13 cellular contexts compared by ENCODE assay signal in the genomic region with DNA sequence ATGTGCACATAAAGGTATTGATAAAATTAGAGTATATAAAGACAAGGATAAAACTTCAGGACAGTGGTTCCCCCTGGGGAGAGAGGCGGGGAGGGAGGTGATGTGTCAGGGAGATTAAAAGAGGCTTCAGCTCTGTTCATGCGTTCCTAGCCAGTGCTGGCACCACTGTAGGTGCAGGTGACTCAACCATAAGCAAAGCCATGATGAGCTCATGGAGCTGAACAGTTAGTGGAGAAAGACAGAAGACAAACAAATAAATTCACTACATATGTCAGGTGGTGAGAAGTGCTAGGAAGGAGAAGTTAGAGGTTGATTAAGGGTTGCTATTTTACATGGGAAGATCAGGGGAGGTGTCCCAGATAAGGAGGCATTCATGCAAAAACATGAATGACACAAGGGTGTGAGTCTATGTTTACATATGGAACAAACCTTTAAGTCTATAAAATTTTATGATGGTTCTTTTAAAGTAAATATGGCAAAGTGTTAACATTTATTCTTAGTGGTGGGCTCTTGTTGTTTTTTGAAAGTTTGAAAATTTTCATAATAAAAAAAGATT.
DNase-seq lines count a peak whose midpoint lies in the region; ATAC-seq and TF ChIP-seq lines count a peak whose summit lies in the region.
"Had no signal": no experiment of that assay in that cellular context is flagged by ENCODE, and none has a peak within 500 bp of the region (broad histone marks: within the 10 kb centered on the region; RNA-seq: fewer than 3 reads in every experiment).

No MANE protein-coding gene starts in this region.

- H3K36me3 ChIP-seq in CD8-positive, alpha-beta memory T cell (ENCODE audit: insufficient read depth, low read length) = peaks cover 6% of the 10 kb centered on the region
- H3K36me3 ChIP-seq in HEK293 (ENCODE audit: control insufficient read depth in 2 of 2, insufficient read depth in 1 of 2, low read length in 2 of 2) (no peaks in the 10 kb centered on the region), kidney epithelial cell (ENCODE audit: control insufficient read depth, insufficient read depth, low read length) (no peaks in the 10 kb centered on the region)
- H3K36me3 ChIP-seq: prostate gland had no signal

- H3K4me3 ChIP-seq in CD8-positive, alpha-beta memory T cell (ENCODE audit: low read length) = no peak overlapping the region
- H3K4me3 ChIP-seq in HEK293 (ENCODE audit: low read depth, low read length) (no peak overlapping the region), kidney epithelial cell (ENCODE audit: low read depth, low read length) (no peak overlapping the region)
- H3K4me3 ChIP-seq: prostate gland had no signal

- H3K4me1 ChIP-seq in CD8-positive, alpha-beta memory T cell (ENCODE audit: insufficient read depth, low read length) = peaks cover 43% of the 10 kb centered on the region
- peaks cover 8% of the 10 kb centered on the region; the same call in 1 of the 2 replicates for H3K4me1 ChIP-seq in HEK293 (ENCODE audit: control insufficient read depth, insufficient read depth, low read length)

- no peaks in the 10 kb centered on the region for H3K9me3 ChIP-seq in CD8-positive, alpha-beta memory T cell (ENCODE audit: low read length)
- H3K9me3 ChIP-seq in HEK293 (ENCODE audit: control insufficient read depth, insufficient read depth, low read depth, low read length) = no peaks in the 10 kb centered on the region
- H3K9me3 ChIP-seq: prostate gland had no signal

- peaks cover 0 to 60% (median under 1%) of the 10 kb centered on the region in 3 donors for H3K36me3 Mint-ChIP-seq in CD8-positive, alpha-beta memory T cell
- peaks cover 38% of the 10 kb centered on the region for H3K36me3 Mint-ChIP-seq in activated T-helper 17 cell treated with anti-CD3 and anti-CD28 coated beads, Interleukin-2, amount 50 U/mL, for 72 hours (ENCODE audit: low read depth)

- H3K9me3 Mint-ChIP-seq in CD8-positive, alpha-beta memory T cell = no peaks in the 10 kb centered on the region
- H3K9me3 Mint-ChIP-seq in activated T-helper 17 cell treated with anti-CD3 and anti-CD28 coated beads, Interleukin-2, amount 50 U/mL, for 72 hours = no peaks in the 10 kb centered on the region

- CTCF ChIA-PET in CD8-positive, alpha-beta memory T cell (lab: Charles Lee) = no interaction called here
- CTCF ChIA-PET in HEK293 (lab: Yijun Ruan, JAX) = no interaction called here

- H3K27me3 ChIP-seq in CD8-positive, alpha-beta memory T cell (ENCODE audit: insufficient read depth, low read length, poor library complexity, severe bottlenecking) = no peaks in the 10 kb centered on the region
- H3K27me3 ChIP-seq in kidney epithelial cell (ENCODE audit: control insufficient read depth, insufficient read depth, low read length) = no peaks in the 10 kb centered on the region

- H3K4me1 Mint-ChIP-seq in CD8-positive, alpha-beta memory T cell = peaks cover 58 to 81% (median 68%) of the 10 kb centered on the region in 3 donors
- peaks cover 30% of the 10 kb centered on the region for H3K4me1 Mint-ChIP-seq in activated T-helper 17 cell treated with anti-CD3 and anti-CD28 coated beads, Interleukin-2, amount 50 U/mL, for 72 hours

- H3K27ac Mint-ChIP-seq in CD8-positive, alpha-beta memory T cell = peak overlapping the region in 7 of 8 donors; percentile 10 to 87 (median 56)
- H3K27ac Mint-ChIP-seq in activated T-helper 17 cell treated with anti-CD3 and anti-CD28 coated beads, Interleukin-2, amount 50 U/mL, for 72 hours = peak overlapping the region; percentile 22

- no peak for DNase-seq in CD8-positive, alpha-beta memory T cell
- peak; percentile 51 for DNase-seq in kidney epithelial cell (ENCODE audit: low read depth)
- DNase-seq: activated naive CD4-positive, alpha-beta T cell treated with anti-CD3 and anti-CD28 coated beads, Interleukin-2, amount 50 U/mL, for 16 hours; DMS 273 treated with DMSO at 0.1 percent for 48 hours; effector memory CD4-positive, alpha-beta T cell; NCI-H2171 treated with DMSO at 0.1 percent for 48 hours; stimulated activated CD4-positive, alpha-beta T cell treated with anti-CD3 and anti-CD28 coated beads, Interleukin-4, amount 100 ng/mL, for 4 hours had no signal

- no peaks in the 10 kb centered on the region for H3K27me3 Mint-ChIP-seq in CD8-positive, alpha-beta memory T cell
- no peaks in the 10 kb centered on the region for H3K27me3 Mint-ChIP-seq in activated T-helper 17 cell treated with anti-CD3 and anti-CD28 coated beads, Interleukin-2, amount 50 U/mL, for 72 hours

- POLR2A ChIA-PET in CD8-positive, alpha-beta memory T cell (lab: Charles Lee) = no interaction called here
- POLR2A ChIA-PET in HEK293 (lab: Yijun Ruan, JAX) = interaction anchor here (0.6 to 1.4 kb wide), 2 partner anchors 137 to 157 kb away, joined by 3 read pairs; no protein-coding TSS in a partner anchor

- peak; percentile 89 for ATAC-seq in activated T-helper 17 cell treated with anti-CD3 and anti-CD28 coated beads, Interleukin-2, amount 50 U/mL, for 72 hours (replicated peaks)
- no peak for ATAC-seq in GM19023 (IDR thresholded peaks at IDR 0.05; ENCODE audit: unreplicated experiment)
- no peak for ATAC-seq in HG02678 (IDR thresholded peaks at IDR 0.05; ENCODE audit: unreplicated experiment)
- ATAC-seq in HG02852 (IDR thresholded peaks at IDR 0.05; ENCODE audit: unreplicated experiment) = no peak

- peak overlapping the region in 2 of 7 donors; percentile 2 to 12 for H3K4me3 Mint-ChIP-seq in CD8-positive, alpha-beta memory T cell
- H3K4me3 Mint-ChIP-seq in activated T-helper 17 cell treated with anti-CD3 and anti-CD28 coated beads, Interleukin-2, amount 50 U/mL, for 72 hours = no peak overlapping the region

- H3K27ac ChIP-seq in CD8-positive, alpha-beta memory T cell (ENCODE audit: low read depth, low read length) = no peak overlapping the region
- no peak overlapping the region for H3K27ac ChIP-seq in HEK293 (ENCODE audit: extremely low read depth, low read depth, low read length)
- H3K27ac ChIP-seq: prostate gland had no signal

- no peak for TF ChIP-seq CTCF in HEK293 (tag by site-specific recombination; IDR thresholded peaks at IDR 0.05)
- no peak for TF ChIP-seq CTCF in kidney epithelial cell (IDR thresholded peaks at IDR 0.05; ENCODE audit: insufficient read depth, low read length, poor library complexity, severe bottlenecking)

TF ChIP-seq in HEK293, 187 proteins besides CTCF, POLR2A, EP300 and RAD21 (continues in another document):
- TF ChIP-seq ZNF530 (tag by site-specific recombination; IDR thresholded peaks at IDR 0.05; ENCODE audit: low read depth) = no peak
- TF ChIP-seq KLF8 (tag by site-specific recombination; IDR thresholded peaks at IDR 0.05) = no peak
- peak; percentile 62; the same call in 1 of the 2 replicates for TF ChIP-seq ZNF600 (tag by site-specific recombination; IDR thresholded peaks at IDR 0.05)
- TF ChIP-seq ZBTB21 (tag by site-specific recombination; IDR thresholded peaks at IDR 0.05) = 0 out of 2 replicates have a peak, but pooled peaks have one; percentile 46
- TF ChIP-seq, protein P1, sequence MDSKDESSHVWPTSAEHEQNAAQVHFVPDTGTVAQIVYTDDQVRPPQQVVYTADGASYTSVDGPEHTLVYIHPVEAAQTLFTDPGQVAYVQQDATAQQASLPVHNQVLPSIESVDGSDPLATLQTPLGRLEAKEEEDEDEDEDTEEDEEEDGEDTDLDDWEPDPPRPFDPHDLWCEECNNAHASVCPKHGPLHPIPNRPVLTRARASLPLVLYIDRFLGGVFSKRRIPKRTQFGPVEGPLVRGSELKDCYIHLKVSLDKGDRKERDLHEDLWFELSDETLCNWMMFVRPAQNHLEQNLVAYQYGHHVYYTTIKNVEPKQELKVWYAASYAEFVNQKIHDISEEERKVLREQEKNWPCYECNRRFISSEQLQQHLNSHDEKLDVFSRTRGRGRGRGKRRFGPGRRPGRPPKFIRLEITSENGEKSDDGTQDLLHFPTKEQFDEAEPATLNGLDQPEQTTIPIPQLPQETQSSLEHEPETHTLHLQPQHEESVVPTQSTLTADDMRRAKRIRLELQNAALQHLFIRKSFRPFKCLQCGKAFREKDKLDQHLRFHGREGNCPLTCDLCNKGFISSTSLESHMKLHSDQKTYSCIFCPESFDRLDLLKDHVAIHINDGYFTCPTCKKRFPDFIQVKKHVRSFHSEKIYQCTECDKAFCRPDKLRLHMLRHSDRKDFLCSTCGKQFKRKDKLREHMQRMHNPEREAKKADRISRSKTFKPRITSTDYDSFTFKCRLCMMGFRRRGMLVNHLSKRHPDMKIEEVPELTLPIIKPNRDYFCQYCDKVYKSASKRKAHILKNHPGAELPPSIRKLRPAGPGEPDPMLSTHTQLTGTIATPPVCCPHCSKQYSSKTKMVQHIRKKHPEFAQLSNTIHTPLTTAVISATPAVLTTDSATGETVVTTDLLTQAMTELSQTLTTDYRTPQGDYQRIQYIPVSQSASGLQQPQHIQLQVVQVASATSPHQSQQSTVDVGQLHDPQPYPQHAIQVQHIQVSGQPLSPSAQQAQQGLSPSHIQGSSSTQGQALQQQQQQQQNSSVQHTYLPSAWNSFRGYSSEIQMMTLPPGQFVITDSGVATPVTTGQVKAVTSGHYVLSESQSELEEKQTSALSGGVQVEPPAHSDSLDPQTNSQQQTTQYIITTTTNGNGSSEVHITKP (tag by site-specific recombination; IDR thresholded peaks at IDR 0.05) = 0 out of 2 replicates have a peak, but pooled peaks have one; percentile 13
- no peak for TF ChIP-seq ZNF10 (tag by site-specific recombination; IDR thresholded peaks at IDR 0.05)
- TF ChIP-seq, protein P2, sequence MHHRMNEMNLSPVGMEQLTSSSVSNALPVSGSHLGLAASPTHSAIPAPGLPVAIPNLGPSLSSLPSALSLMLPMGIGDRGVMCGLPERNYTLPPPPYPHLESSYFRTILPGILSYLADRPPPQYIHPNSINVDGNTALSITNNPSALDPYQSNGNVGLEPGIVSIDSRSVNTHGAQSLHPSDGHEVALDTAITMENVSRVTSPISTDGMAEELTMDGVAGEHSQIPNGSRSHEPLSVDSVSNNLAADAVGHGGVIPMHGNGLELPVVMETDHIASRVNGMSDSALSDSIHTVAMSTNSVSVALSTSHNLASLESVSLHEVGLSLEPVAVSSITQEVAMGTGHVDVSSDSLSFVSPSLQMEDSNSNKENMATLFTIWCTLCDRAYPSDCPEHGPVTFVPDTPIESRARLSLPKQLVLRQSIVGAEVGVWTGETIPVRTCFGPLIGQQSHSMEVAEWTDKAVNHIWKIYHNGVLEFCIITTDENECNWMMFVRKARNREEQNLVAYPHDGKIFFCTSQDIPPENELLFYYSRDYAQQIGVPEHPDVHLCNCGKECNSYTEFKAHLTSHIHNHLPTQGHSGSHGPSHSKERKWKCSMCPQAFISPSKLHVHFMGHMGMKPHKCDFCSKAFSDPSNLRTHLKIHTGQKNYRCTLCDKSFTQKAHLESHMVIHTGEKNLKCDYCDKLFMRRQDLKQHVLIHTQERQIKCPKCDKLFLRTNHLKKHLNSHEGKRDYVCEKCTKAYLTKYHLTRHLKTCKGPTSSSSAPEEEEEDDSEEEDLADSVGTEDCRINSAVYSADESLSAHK (tag by site-specific recombination; IDR thresholded peaks at IDR 0.05) = no peak
- peak; percentile 31; the same call in 1 of the 2 replicates for TF ChIP-seq ZNF24 (tag by site-specific recombination; IDR thresholded peaks at IDR 0.05)
- TF ChIP-seq ZNF777 (tag by site-specific recombination; IDR thresholded peaks at IDR 0.05; ENCODE audit: borderline replicate concordance) = no peak
- TF ChIP-seq HOXC10 (CRISPR knock-in tag; IDR thresholded peaks at IDR 0.05) = no peak
